ENCODE assay signal across 1 cellular context in genomic region chr9:133111461-133112360, GRCh38.
TF ChIP-seq lines count a peak whose summit lies in the region.

No MANE protein-coding gene starts in this region.

TF ChIP-seq in K562, 482 proteins besides CTCF, POLR2A, EP300 and RAD21:
- TF ChIP-seq ZNF398 (CRISPR knock-in tag; IDR thresholded peaks at IDR 0.05) (no peak), ZNF324 (CRISPR knock-in tag; IDR thresholded peaks at IDR 0.05) (no peak), BRCA1 (IDR thresholded peaks at IDR 0.05) (no peak), BRCA1 (CRISPR knock-in tag; IDR thresholded peaks at IDR 0.05) (no peak), XRCC3 (IDR thresholded peaks at IDR 0.05) (no peak), POLR2G (IDR thresholded peaks at IDR 0.05; ENCODE audit: low read depth, low read length) (0 out of 2 replicates have a peak, but pooled peaks have one; percentile 17), SMC3 (conservative IDR thresholded peaks at IDR 0.05; ENCODE audit: insufficient read depth, low read depth, low read length) (no peak)
TF ChIP-seq in K562: peak in this region for 1.
